13 cellular contexts compared by ENCODE assay signal in genomic region chr1:88661188-88661587, GRCh38. TPM values are rescaled to one million over a fixed set of nuclear protein-coding genes. Genes with fewer than 3 reads are reported as not detected.
DNase-seq lines count a peak whose midpoint lies in the region; ATAC-seq and TF ChIP-seq lines count a peak whose summit lies in the region.
"Had no signal": no experiment of that assay in that cellular context is flagged by ENCODE, and none has a peak within 500 bp of the region (broad histone marks: within the 10 kb centered on the region; RNA-seq: fewer than 3 reads in every experiment).

No MANE protein-coding gene starts in this region.

- no peak for DNase-seq in activated naive CD4-positive, alpha-beta T cell treated with anti-CD3 and anti-CD28 coated beads, Interleukin-2, amount 50 U/mL, for 16 hours
- no peak for DNase-seq in WTC11 (ENCODE audit: low spot score)
- DNase-seq in left lung = no peak
- DNase-seq in DMS153 (lab: John Stamatoyannopoulos, UW) = no peak
- no peak for DNase-seq in AML-193 (lab: John Stamatoyannopoulos, UW)
- DNase-seq: activated CD8-positive, alpha-beta memory T cell treated with anti-CD3 and anti-CD28 coated beads, Interleukin-2, amount 50 U/mL, for 4 hours; caudate nucleus; NCI-H2081 had no signal

- H3K9me3 ChIP-seq in left lung = no peaks in the 10 kb centered on the region
- H3K9me3 ChIP-seq: BLaER1 treated with 17β-estradiol and CSF1 and Interleukin-3, amounts not matched to agents 10 nM and 100 nM had no signal

- peak; percentile 50 for ATAC-seq in WTC11
- ATAC-seq in left lung = peak; percentile 46
- ATAC-seq in GM21526 (IDR thresholded peaks at IDR 0.05; ENCODE audit: low FRiP score, unreplicated experiment) = no peak
- no peak for ATAC-seq in GM18867 (IDR thresholded peaks at IDR 0.05; ENCODE audit: unreplicated experiment)

- peaks cover 37% of the 10 kb centered on the region for H3K4me1 Mint-ChIP-seq in activated naive CD4-positive, alpha-beta T cell treated with anti-CD3 and anti-CD28 coated beads, Interleukin-2, amount 50 U/mL, for 24 hours
- peaks cover 22% of the 10 kb centered on the region for H3K4me1 Mint-ChIP-seq in WTC11

- POLR2A ChIA-PET in WTC11 (lab: Charles Lee) = interaction anchor here (0.6 kb wide), 1 partner anchor 23 kb away, joined by 5 read pairs; the partner anchor contains the start of gene PKN2

- H3K9me3 Mint-ChIP-seq in activated naive CD4-positive, alpha-beta T cell treated with anti-CD3 and anti-CD28 coated beads, Interleukin-2, amount 50 U/mL, for 24 hours = no peaks in the 10 kb centered on the region
- peaks cover 4% of the 10 kb centered on the region; the same call in 1 of the 2 replicates for H3K9me3 Mint-ChIP-seq in WTC11

- intact Hi-C loops in left lung (cut with DNase I) = no loop called here

- no peak for TF ChIP-seq CTCF in WTC11 (IDR thresholded peaks at IDR 0.05)
- no peak for TF ChIP-seq CTCF in left lung (IDR thresholded peaks at IDR 0.05)

- peak overlapping the region; percentile 86 for H3K27ac Mint-ChIP-seq in activated naive CD4-positive, alpha-beta T cell treated with anti-CD3 and anti-CD28 coated beads, Interleukin-2, amount 50 U/mL, for 24 hours
- peak overlapping the region; percentile 1; the same call in 1 of the 2 replicates for H3K27ac Mint-ChIP-seq in WTC11

- H3K4me1 ChIP-seq in left lung = peaks cover 0 to 3% of the 10 kb centered on the region in 2 donors

- CTCF ChIA-PET in WTC11 (lab: Charles Lee) = no interaction called here

- no peak overlapping the region for H3K27ac ChIP-seq in left lung
- H3K27ac ChIP-seq: BLaER1 treated with 17β-estradiol and CSF1 and Interleukin-3, amounts not matched to agents 10 nM and 100 nM; epithelial cell of prostate had no signal

- H3K4me3 ChIP-seq in left lung = no peak overlapping the region
- H3K4me3 ChIP-seq: BLaER1 treated with 17β-estradiol and CSF1 and Interleukin-3, amounts not matched to agents 10 nM and 100 nM had no signal

- H3K36me3 ChIP-seq in left lung = no peaks in the 10 kb centered on the region
- H3K36me3 ChIP-seq: BLaER1 treated with 17β-estradiol and CSF1 and Interleukin-3, amounts not matched to agents 10 nM and 100 nM had no signal

- no peaks in the 10 kb centered on the region for H3K27me3 ChIP-seq in left lung
- H3K27me3 ChIP-seq: BLaER1 treated with 17β-estradiol and CSF1 and Interleukin-3, amounts not matched to agents 10 nM and 100 nM had no signal

- no peaks in the 10 kb centered on the region for H3K36me3 Mint-ChIP-seq in activated naive CD4-positive, alpha-beta T cell treated with anti-CD3 and anti-CD28 coated beads, Interleukin-2, amount 50 U/mL, for 24 hours
- no peaks in the 10 kb centered on the region for H3K36me3 Mint-ChIP-seq in WTC11

- H3K27me3 Mint-ChIP-seq in activated naive CD4-positive, alpha-beta T cell treated with anti-CD3 and anti-CD28 coated beads, Interleukin-2, amount 50 U/mL, for 24 hours = no peaks in the 10 kb centered on the region
- no peaks in the 10 kb centered on the region for H3K27me3 Mint-ChIP-seq in WTC11 (ENCODE audit: low read depth)

- peak overlapping the region; percentile 68 for H3K4me3 Mint-ChIP-seq in activated naive CD4-positive, alpha-beta T cell treated with anti-CD3 and anti-CD28 coated beads, Interleukin-2, amount 50 U/mL, for 24 hours
- H3K4me3 Mint-ChIP-seq in WTC11 = no peak overlapping the region

TF ChIP-seq in WTC11, 78 proteins besides CTCF, POLR2A, EP300 and RAD21:
- no peak for TF ChIP-seq PRRX2 (CRISPR knock-in tag; IDR thresholded peaks at IDR 0.05)
- TF ChIP-seq, protein P1, sequence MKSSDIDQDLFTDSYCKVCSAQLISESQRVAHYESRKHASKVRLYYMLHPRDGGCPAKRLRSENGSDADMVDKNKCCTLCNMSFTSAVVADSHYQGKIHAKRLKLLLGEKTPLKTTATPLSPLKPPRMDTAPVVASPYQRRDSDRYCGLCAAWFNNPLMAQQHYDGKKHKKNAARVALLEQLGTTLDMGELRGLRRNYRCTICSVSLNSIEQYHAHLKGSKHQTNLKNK (CRISPR knock-in tag; IDR thresholded peaks at IDR 0.05) = no peak
- TF ChIP-seq ZBTB21 (CRISPR knock-in tag; IDR thresholded peaks at IDR 0.05; ENCODE audit: borderline replicate concordance) = no peak

RNA-seq across cellular contexts. Expression of gene PKN2, which starts 22.9 kb away (rescaled TPM):
- total RNA-seq in WTC11 (2021) (30.8 to 32.6 TPM (median 32.2 TPM) in 3 replicates), left lung (10 to 100 TPM; 41.7 to 50.3 TPM)

Comparison
In these comparisons a context has a peak if more than half of its experiments do, and no peak if none do; other contexts are left out.
1. ATAC-seq: peak in WTC11 (single experiment) and left lung (single experiment); none in GM21526 (single experiment) and GM18867 (single experiment).